In genomic region chr9:3527653-3527960, GRCh38 we compare ENCODE assay signal across 8 cellular contexts. TPM values are rescaled to one million over a fixed set of nuclear protein-coding genes. Genes with fewer than 3 reads are reported as not detected.
DNase-seq lines count a peak whose midpoint lies in the region; ATAC-seq and TF ChIP-seq lines count a peak whose summit lies in the region.

No MANE protein-coding gene starts in this region.

- TF ChIP-seq CTCF in WTC11 (IDR thresholded peaks at IDR 0.05) (no peak), GM13977 (IDR thresholded peaks at IDR 0.05; ENCODE audit: extremely low read depth, insufficient read depth, missing control alignments) (no peak)

- H3K4me3 Mint-ChIP-seq in activated T-cell treated with anti-CD3 and anti-CD28 coated beads, Interleukin-2, amount 50 U/mL, for 4 hours = peak overlapping the region; percentile 96
- peak overlapping the region; percentile 98 for H3K4me3 Mint-ChIP-seq in WTC11

- no peaks in the 10 kb centered on the region for H3K27me3 Mint-ChIP-seq in activated T-cell treated with anti-CD3 and anti-CD28 coated beads, Interleukin-2, amount 50 U/mL, for 4 hours (ENCODE audit: low read depth)
- no peaks in the 10 kb centered on the region for H3K27me3 Mint-ChIP-seq in WTC11 (ENCODE audit: low read depth)

- no peak for DNase-seq in activated T-cell treated with anti-CD3 and anti-CD28 coated beads, Interleukin-2, amount 50 U/mL, for 4 hours
- no peak for DNase-seq in activated T-cell treated with anti-CD3 and anti-CD28 coated beads, Interleukin-2, amount 50 U/mL, for 1 hour
- DNase-seq in WTC11 (ENCODE audit: low spot score) (no peak), superior temporal gyrus (ENCODE audit: extremely low spot score) (peak; percentile 62), SHP77 (lab: John Stamatoyannopoulos, UW) (no peak), amniotic stem cell (lab: John Stamatoyannopoulos, UW) (no peak), GM13977 (ENCODE audit: low spot score) (no peak)

- H3K4me1 Mint-ChIP-seq in activated T-cell treated with anti-CD3 and anti-CD28 coated beads, Interleukin-2, amount 50 U/mL, for 4 hours (ENCODE audit: low read depth) = peaks cover 55% of the 10 kb centered on the region
- H3K4me1 Mint-ChIP-seq in WTC11 = peaks cover 45% of the 10 kb centered on the region

- ATAC-seq in activated T-cell treated with anti-CD3 and anti-CD28 coated beads, Interleukin-2, amount 50 U/mL, for 4 hours = no peak
- ATAC-seq in WTC11 = no peak

- H3K9me3 Mint-ChIP-seq in activated T-cell treated with anti-CD3 and anti-CD28 coated beads, Interleukin-2, amount 50 U/mL, for 4 hours = no peaks in the 10 kb centered on the region
- no peaks in the 10 kb centered on the region for H3K9me3 Mint-ChIP-seq in WTC11

- H3K27ac Mint-ChIP-seq in WTC11 = peak overlapping the region; percentile 100

- H3K9me3 ChIP-seq in iPS-18c (ENCODE audit: control insufficient read depth, insufficient read depth, low read length) = no peaks in the 10 kb centered on the region

- H3K36me3 Mint-ChIP-seq in activated T-cell treated with anti-CD3 and anti-CD28 coated beads, Interleukin-2, amount 50 U/mL, for 4 hours (ENCODE audit: insufficient read depth) = peaks cover 4% of the 10 kb centered on the region
- H3K36me3 Mint-ChIP-seq in WTC11 = peaks cover 14% of the 10 kb centered on the region

- CTCF ChIA-PET in WTC11 (lab: Charles Lee) = interaction anchor here (0.8 kb wide), 1 partner anchor 13 kb away, joined by 3 read pairs; no protein-coding TSS in a partner anchor

- peak overlapping the region; percentile 98 for H3K4me3 ChIP-seq in iPS-18c (ENCODE audit: insufficient read depth, low read depth, low read length)

- POLR2A ChIA-PET in WTC11 (lab: Charles Lee) = interaction anchor here (1.6 to 2.5 kb wide), 3 partner anchors 11 to 47 kb away, joined by 4 to 12 read pairs (median 5); no protein-coding TSS in a partner anchor

- in situ Hi-C loops in GM13977 (cut with MboI; ENCODE audit: low pct_unique_long_range_greater_than_20kb, low sequenced_read_pairs, unreplicated experiment) = no loop called here

TF ChIP-seq in WTC11, 78 proteins besides CTCF, POLR2A, EP300 and RAD21:
- TF ChIP-seq ESRRA (CRISPR knock-in tag; IDR thresholded peaks at IDR 0.05; ENCODE audit: borderline replicate concordance) (no peak), IRF1 (CRISPR knock-in tag; IDR thresholded peaks at IDR 0.05) (no peak)

RNA-seq across cellular contexts. Expression of gene RFX3, which starts 1.8 kb away (rescaled TPM):
- 10 to 100 TPM in 1 of 3 donors, 1 to 10 TPM in 2; 9.2 to 10.1 (median 9.4) TPM for total RNA-seq in activated T-cell treated with anti-CD3 and anti-CD28 coated beads, Interleukin-2, amount 50 U/mL, for 4 hours
- total RNA-seq in WTC11 (2021) = 13.3 to 17.5 TPM (median 13.7 TPM) in 3 replicates
